ENCODE assay signal across 34 cellular contexts in the genomic region with DNA sequence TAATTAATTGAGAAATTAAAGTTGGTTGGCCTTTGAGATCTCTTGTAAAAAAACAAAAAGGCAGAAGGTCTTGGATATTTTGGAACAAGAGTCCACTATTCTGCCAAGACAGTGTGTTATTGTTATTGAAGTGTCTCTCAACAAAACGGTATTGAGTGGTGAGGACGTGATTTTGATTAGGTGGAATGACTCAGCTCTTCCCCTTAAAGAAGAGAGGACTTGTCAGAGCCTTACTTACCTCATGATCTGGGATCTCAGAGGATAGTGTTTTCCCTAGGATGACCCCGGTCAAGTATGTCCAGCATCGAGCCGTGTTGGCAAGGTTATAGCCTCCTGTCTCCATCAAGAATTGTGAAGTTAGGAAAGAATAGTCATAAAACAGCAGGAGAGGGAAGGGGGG.
DNase-seq lines count a peak whose midpoint lies in the region; ATAC-seq, FAIRE-seq and TF ChIP-seq lines count a peak whose summit lies in the region.
"Had no signal": no experiment of that assay in that cellular context is flagged by ENCODE, and none has a peak within 500 bp of the region (broad histone marks: within the 10 kb centered on the region; RNA-seq: fewer than 3 reads in every experiment).

No MANE protein-coding gene starts in this region.

- H3K4me2 ChIP-seq in astrocyte (ENCODE audit: low read length): no peak overlapping the region

- H3K4me3 ChIP-seq in astrocyte (ENCODE audit: insufficient read depth, low read depth, low read length) (no peak overlapping the region), fibroblast of pulmonary artery (replicated peaks; ENCODE audit: low read depth, low read length) (no peak overlapping the region), Peyer's patch (no peak overlapping the region)
- H3K4me3 ChIP-seq: breast epithelium, gastroesophageal sphincter, GM12878, SJCRH30, skin epidermis, thoracic aorta, uterus had no signal

- H3K27me3 ChIP-seq in astrocyte (ENCODE audit: insufficient read depth, low read length) (no peaks in the 10 kb centered on the region), Peyer's patch (no peaks in the 10 kb centered on the region)
- H3K27me3 ChIP-seq: BE2C, gastroesophageal sphincter, SJCRH30, uterus had no signal

- no peaks in the 10 kb centered on the region for H3K36me3 Mint-ChIP-seq in astrocyte (ENCODE audit: low read depth, unreplicated experiment)
- peaks cover 25% of the 10 kb centered on the region for H3K36me3 Mint-ChIP-seq in activated CD4-positive, alpha-beta memory T cell treated with anti-CD3 and anti-CD28 coated beads, Interleukin-2, amount 10 ng/mL, durations not matched to agents 7 days and 5 days (ENCODE audit: low read depth)

- no peak for ATAC-seq in HG02610 (IDR thresholded peaks at IDR 0.05; ENCODE audit: unreplicated experiment)
- no peak for ATAC-seq in HG02970 (IDR thresholded peaks at IDR 0.05; ENCODE audit: low FRiP score, unreplicated experiment)
- ATAC-seq: gastroesophageal sphincter, GM12878 had no signal

- FAIRE-seq in astrocyte (lab: Jason Lieb, UNC): no peak
- FAIRE-seq: GM12878, RCC 7860 had no signal

- no peaks in the 10 kb centered on the region for H3K9me3 Mint-ChIP-seq in astrocyte (ENCODE audit: unreplicated experiment)
- no peaks in the 10 kb centered on the region for H3K9me3 Mint-ChIP-seq in activated CD4-positive, alpha-beta memory T cell treated with anti-CD3 and anti-CD28 coated beads, Interleukin-2, amount 10 ng/mL, durations not matched to agents 7 days and 5 days
- H3K9me3 Mint-ChIP-seq: nephron had no signal

- TF ChIP-seq POLR2A in Peyer's patch (IDR thresholded peaks at IDR 0.05): no peak

- no peaks in the 10 kb centered on the region for H4K20me1 ChIP-seq in astrocyte (ENCODE audit: insufficient read depth, low read length)

- peak; percentile 78 for DNase-seq in COLO829 (ENCODE audit: low spot score)
- peak; percentile 5 for DNase-seq in astrocyte (ENCODE audit: low read depth)
- peak; percentile 45 for DNase-seq in fibroblast of pulmonary artery (ENCODE audit: low read depth)
- DNase-seq in pons (ENCODE audit: low spot score): peak; percentile 44
- DNase-seq in Peyer's patch: no peak
- no peak for DNase-seq in activated CD4-positive, alpha-beta memory T cell treated with anti-CD3 and anti-CD28 coated beads, Interleukin-2, amount 10 ng/mL, durations not matched to agents 7 days and 5 days
- DNase-seq: activated CD4-positive, alpha-beta T cell treated with anti-CD3 and anti-CD28 coated beads for 48 hours; activated CD8-positive, alpha-beta memory T cell treated with anti-CD3 and anti-CD28 coated beads for 24 hours; activated effector memory CD4-positive, alpha-beta T cell treated with Interleukin-2 at 50 U/mL for 16 hours; BE2C; DMS153; H7; hippocampal formation; left cardiac atrium; NCI-H1436; NCI-H2081; NCI-H446; NCI-H774; SJCRH30; stimulated activated naive CD4-positive, alpha-beta T cell treated with Interleukin-2 at 50 U/mL for 16 hours; uterus; WERI-Rb-1 had no signal

- H3K79me2 ChIP-seq in astrocyte (ENCODE audit: insufficient read depth, low read length): no peaks in the 10 kb centered on the region

- H3K4me1 ChIP-seq in astrocyte (ENCODE audit: insufficient read depth, low read length): no peaks in the 10 kb centered on the region
- no peaks in the 10 kb centered on the region for H3K4me1 ChIP-seq in Peyer's patch
- H3K4me1 ChIP-seq: BE2C, breast epithelium, gastroesophageal sphincter, SJCRH30, uterus had no signal

- H3K9ac ChIP-seq in astrocyte (ENCODE audit: low read length): no peak overlapping the region

- no peaks in the 10 kb centered on the region for H3K4me1 Mint-ChIP-seq in astrocyte (ENCODE audit: low read depth, unreplicated experiment)
- no peaks in the 10 kb centered on the region for H3K4me1 Mint-ChIP-seq in activated CD4-positive, alpha-beta memory T cell treated with anti-CD3 and anti-CD28 coated beads, Interleukin-2, amount 10 ng/mL, durations not matched to agents 7 days and 5 days
- H3K4me1 Mint-ChIP-seq: nephron had no signal

- H3K27ac ChIP-seq in astrocyte (ENCODE audit: low read depth, low read length) (no peak overlapping the region), Peyer's patch (no peak overlapping the region)
- H3K27ac ChIP-seq: breast epithelium, epithelial cell of prostate, gastroesophageal sphincter, HL-60, SJCRH30, skin epidermis, thoracic aorta, uterus, WERI-Rb-1 had no signal

- no peak for TF ChIP-seq CTCF in astrocyte (IDR thresholded peaks at IDR 0.05; ENCODE audit: insufficient read depth, low read depth, low read length)
- TF ChIP-seq CTCF in fibroblast of pulmonary artery (IDR thresholded peaks at IDR 0.05; ENCODE audit: low read length, missing control alignments): no peak
- no peak for TF ChIP-seq CTCF in Peyer's patch (IDR thresholded peaks at IDR 0.05)

- no peaks in the 10 kb centered on the region for H3K27me3 Mint-ChIP-seq in astrocyte (ENCODE audit: low read depth, unreplicated experiment)
- H3K27me3 Mint-ChIP-seq in activated CD4-positive, alpha-beta memory T cell treated with anti-CD3 and anti-CD28 coated beads, Interleukin-2, amount 10 ng/mL, durations not matched to agents 7 days and 5 days: no peaks in the 10 kb centered on the region
- H3K27me3 Mint-ChIP-seq: activated naive CD8-positive, alpha-beta T cell had no signal

- H2AFZ ChIP-seq in astrocyte (ENCODE audit: low read depth, low read length): no peak overlapping the region

- H3K9me3 ChIP-seq in astrocyte (ENCODE audit: insufficient read depth, low read depth, low read length) (no peaks in the 10 kb centered on the region), Peyer's patch (no peaks in the 10 kb centered on the region)
- H3K9me3 ChIP-seq: BE2C, breast epithelium, gastroesophageal sphincter, SJCRH30, thoracic aorta, uterus had no signal

- no peak overlapping the region for H3K4me3 Mint-ChIP-seq in astrocyte (ENCODE audit: unreplicated experiment)
- H3K4me3 Mint-ChIP-seq in activated CD4-positive, alpha-beta memory T cell treated with anti-CD3 and anti-CD28 coated beads, Interleukin-2, amount 10 ng/mL, durations not matched to agents 7 days and 5 days: no peak overlapping the region
- H3K4me3 Mint-ChIP-seq: activated naive CD8-positive, alpha-beta T cell; nephron had no signal

- CTCF ChIA-PET in activated CD4-positive, alpha-beta memory T cell treated with anti-CD3 and anti-CD28 coated beads, Interleukin-2, amount 10 ng/mL, durations not matched to agents 7 days and 5 days (lab: Charles Lee): no interaction called here

- POLR2A ChIA-PET in activated CD4-positive, alpha-beta memory T cell treated with anti-CD3 and anti-CD28 coated beads, Interleukin-2, amount 10 ng/mL, durations not matched to agents 7 days and 5 days (lab: Charles Lee): no interaction called here

- H3K36me3 ChIP-seq in astrocyte (ENCODE audit: insufficient read depth, low read length): no peaks in the 10 kb centered on the region
- peaks cover 0 to 9% (median 0%) of the 10 kb centered on the region in 3 donors for H3K36me3 ChIP-seq in Peyer's patch
- H3K36me3 ChIP-seq: BE2C, breast epithelium, thoracic aorta, uterus had no signal

- no peak overlapping the region for H3K27ac Mint-ChIP-seq in astrocyte (ENCODE audit: unreplicated experiment)
- no peak overlapping the region for H3K27ac Mint-ChIP-seq in activated CD4-positive, alpha-beta memory T cell treated with anti-CD3 and anti-CD28 coated beads, Interleukin-2, amount 10 ng/mL, durations not matched to agents 7 days and 5 days
- H3K27ac Mint-ChIP-seq: activated naive CD8-positive, alpha-beta T cell; nephron had no signal

Comparison
In these comparisons a context has a peak if more than half of its experiments do, and no peak if none do; other contexts are left out.
1. DNase-seq: peak in COLO829 (single experiment), astrocyte (single experiment), fibroblast of pulmonary artery (single experiment) and pons (single experiment); none in Peyer's patch (0 of 3) and activated CD4-positive, alpha-beta memory T cell treated with anti-CD3 and anti-CD28 coated beads, Interleukin-2, amount 10 ng/mL, durations not matched to agents 7 days and 5 days (single experiment).